26 cellular contexts compared by ENCODE assay signal in genomic region chr2:98380203-98380535, GRCh38. TPM values are rescaled to one million over a fixed set of nuclear protein-coding genes. Genes with fewer than 3 reads are reported as not detected.
"Had no signal": no experiment of that assay in that cellular context is flagged by ENCODE, and none has a peak within 500 bp of the region (broad histone marks: within the 10 kb centered on the region; RNA-seq: fewer than 3 reads in every experiment).

No MANE protein-coding gene starts in this region.

- H3K9me3 Mint-ChIP-seq: naive thymus-derived CD4-positive, alpha-beta T cell; natural killer cell; nephron; neural crest cell; stimulated activated effector memory CD8-positive, alpha-beta T cell treated with anti-CD3 and anti-CD28 coated beads, Interleukin-12 subunit alpha, Interleukin-12 subunit beta, amount 100 ng/mL, for 72 hours; stimulated activated naive B cell treated with anti-CD40 and anti-IgM and Interleukin-4, amounts not matched to agents 10 μg/mL and 1 μg/mL and 100 μg/mL, for 72 hours; stimulated activated naive CD8-positive, alpha-beta T cell treated with anti-CD3 and anti-CD28 coated beads, Interleukin-15, Interleukin-2, amounts not matched to agents 100 ng/mL and 50 ng/mL, for 24 hours; type B pancreatic cell had no signal

- DNase-seq: naive thymus-derived CD4-positive, alpha-beta T cell; natural killer cell; pancreas; psoas muscle; right cardiac atrium; right lobe of liver; sigmoid colon; small intestine; stimulated activated CD4-positive, alpha-beta T cell treated with anti-CD3 and anti-CD28 coated beads, Interleukin-15, amount 100 ng/mL, for 24 hours; stimulated activated CD4-positive, alpha-beta T cell treated with anti-CD3 and anti-CD28 coated beads, Interleukin-2, amount 100 ng/mL, for 24 hours; stimulated activated CD4-positive, alpha-beta T cell treated with anti-CD3 and anti-CD28 coated beads, Interleukin-2, amount 100 ng/mL, for 48 hours; stimulated activated CD4-positive, alpha-beta T cell treated with anti-CD3 and anti-CD28 coated beads, Interleukin-4, amount 100 ng/mL, for 24 hours; stimulated activated naive B cell treated with anti-CD40 and anti-IgM and Interleukin-4, amounts not matched to agents 10 μg/mL and 1 μg/mL and 100 μg/mL, for 72 hours; stimulated activated naive CD4-positive, alpha-beta T cell treated with Interleukin-2 at 50 U/mL for 16 hours; stomach; upper lobe of right lung; uterus had no signal

- H3K4me3 Mint-ChIP-seq: naive thymus-derived CD4-positive, alpha-beta T cell; natural killer cell; nephron; neural crest cell; stimulated activated effector memory CD8-positive, alpha-beta T cell treated with anti-CD3 and anti-CD28 coated beads, Interleukin-12 subunit alpha, Interleukin-12 subunit beta, amount 100 ng/mL, for 72 hours; stimulated activated naive B cell treated with anti-CD40 and anti-IgM and Interleukin-4, amounts not matched to agents 10 μg/mL and 1 μg/mL and 100 μg/mL, for 72 hours; stimulated activated naive CD8-positive, alpha-beta T cell treated with anti-CD3 and anti-CD28 coated beads, Interleukin-15, Interleukin-2, amounts not matched to agents 100 ng/mL and 50 ng/mL, for 24 hours; type B pancreatic cell had no signal

- H3K36me3 ChIP-seq: pancreas, right lobe of liver, sigmoid colon, stomach, thoracic aorta, thyroid gland, tibial nerve, upper lobe of right lung, uterus had no signal

- H3K4me1 Mint-ChIP-seq: natural killer cell had no signal

- H3K27ac Mint-ChIP-seq: naive thymus-derived CD4-positive, alpha-beta T cell; natural killer cell; nephron; progenitor cell of endocrine pancreas; stimulated activated effector memory CD8-positive, alpha-beta T cell treated with anti-CD3 and anti-CD28 coated beads, Interleukin-12 subunit alpha, Interleukin-12 subunit beta, amount 100 ng/mL, for 72 hours; stimulated activated naive B cell treated with anti-CD40 and anti-IgM and Interleukin-4, amounts not matched to agents 10 μg/mL and 1 μg/mL and 100 μg/mL, for 72 hours; stimulated activated naive CD8-positive, alpha-beta T cell treated with anti-CD3 and anti-CD28 coated beads, Interleukin-15, Interleukin-2, amounts not matched to agents 100 ng/mL and 50 ng/mL, for 24 hours; type B pancreatic cell had no signal

- H3K4me3 ChIP-seq: pancreas, psoas muscle, right lobe of liver, sigmoid colon, stomach, thoracic aorta, thyroid gland, tibial nerve, upper lobe of right lung, uterus had no signal

- H3K9me3 ChIP-seq: pancreas, psoas muscle, right lobe of liver, sigmoid colon, stomach, thoracic aorta, thyroid gland, tibial nerve, upper lobe of right lung, uterus had no signal

- H3K36me3 Mint-ChIP-seq: naive thymus-derived CD4-positive, alpha-beta T cell; natural killer cell; stimulated activated effector memory CD8-positive, alpha-beta T cell treated with anti-CD3 and anti-CD28 coated beads, Interleukin-12 subunit alpha, Interleukin-12 subunit beta, amount 100 ng/mL, for 72 hours; stimulated activated naive B cell treated with anti-CD40 and anti-IgM and Interleukin-4, amounts not matched to agents 10 μg/mL and 1 μg/mL and 100 μg/mL, for 72 hours; type B pancreatic cell had no signal

- H3K4me1 ChIP-seq: psoas muscle, right lobe of liver, uterus had no signal

- H3K27ac ChIP-seq: pancreas, psoas muscle, right lobe of liver, sigmoid colon, stomach, thoracic aorta, tibial nerve, uterus had no signal

- H3K27me3 ChIP-seq: pancreas, right lobe of liver, sigmoid colon, thyroid gland, tibial nerve, uterus had no signal

RNA-seq across cellular contexts. Expression of gene CNGA3, which starts 33.9 kb away (rescaled TPM):
- polyA plus RNA-seq: naive thymus-derived CD4-positive, alpha-beta T cell; right cardiac atrium had no signal
